In genomic region chr4:122733805-122734155, GRCh38 we compare ENCODE assay signal across 9 cellular contexts. TPM values are rescaled to one million over a fixed set of nuclear protein-coding genes. Genes with fewer than 3 reads are reported as not detected.
DNase-seq lines count a peak whose midpoint lies in the region; ATAC-seq and TF ChIP-seq lines count a peak whose summit lies in the region.
"Had no signal": no experiment of that assay in that cellular context is flagged by ENCODE, and none has a peak within 500 bp of the region (broad histone marks: within the 10 kb centered on the region; RNA-seq: fewer than 3 reads in every experiment).

No MANE protein-coding gene starts in this region.

- no peaks in the 10 kb centered on the region for H3K27me3 Mint-ChIP-seq in activated CD8-positive, alpha-beta memory T cell treated with anti-CD3 and anti-CD28 coated beads, Interleukin-2, amount 10 ng/mL, durations not matched to agents 7 days and 5 days
- H3K27me3 Mint-ChIP-seq in activated CD4-positive, alpha-beta memory T cell treated with anti-CD3 and anti-CD28 coated beads, Interleukin-2, amount 10 ng/mL, durations not matched to agents 7 days and 5 days: no peaks in the 10 kb centered on the region
- H3K27me3 Mint-ChIP-seq in stimulated activated memory B cell treated with anti-CD40 and anti-IgM and Interleukin-4, amounts not matched to agents 10 μg/mL and 1 μg/mL and 100 μg/mL, for 72 hours: no peaks in the 10 kb centered on the region

- H3K9ac ChIP-seq in iPS-18a (ENCODE audit: low read length): peak overlapping the region; percentile 54

- H3K9me3 ChIP-seq in iPS-18a (ENCODE audit: control insufficient read depth, low read depth, low read length) (peaks cover 6% of the 10 kb centered on the region), mucosa of descending colon (no peaks in the 10 kb centered on the region), testis (no peaks in the 10 kb centered on the region)
- H3K9me3 ChIP-seq: prostate gland had no signal

- peak overlapping the region; percentile 64 for H3K27ac ChIP-seq in iPS-18a (ENCODE audit: low read length)
- H3K27ac ChIP-seq in caudate nucleus (ENCODE audit: low read depth, low read length): no peak overlapping the region
- no peak overlapping the region for H3K27ac ChIP-seq in testis

- peaks cover 13% of the 10 kb centered on the region for H3K4me1 ChIP-seq in iPS-18a (ENCODE audit: control insufficient read depth, low read depth, low read length)
- peaks cover 7% of the 10 kb centered on the region for H3K4me1 ChIP-seq in mucosa of descending colon (ENCODE audit: low read depth)
- H3K4me1 ChIP-seq in testis: no peaks in the 10 kb centered on the region
- H3K4me1 ChIP-seq: prostate gland had no signal

- TF ChIP-seq CTCF in mucosa of descending colon (IDR thresholded peaks at IDR 0.05): no peak
- TF ChIP-seq CTCF in testis (IDR thresholded peaks at IDR 0.05): no peak

- peaks cover 16% of the 10 kb centered on the region for H3K4me1 Mint-ChIP-seq in activated CD8-positive, alpha-beta memory T cell treated with anti-CD3 and anti-CD28 coated beads, Interleukin-2, amount 10 ng/mL, durations not matched to agents 7 days and 5 days
- H3K4me1 Mint-ChIP-seq in activated CD4-positive, alpha-beta memory T cell treated with anti-CD3 and anti-CD28 coated beads, Interleukin-2, amount 10 ng/mL, durations not matched to agents 7 days and 5 days: peaks cover 23% of the 10 kb centered on the region
- peaks cover 18% of the 10 kb centered on the region for H3K4me1 Mint-ChIP-seq in stimulated activated memory B cell treated with anti-CD40 and anti-IgM and Interleukin-4, amounts not matched to agents 10 μg/mL and 1 μg/mL and 100 μg/mL, for 72 hours

- peak overlapping the region; percentile 93 for H3K27ac Mint-ChIP-seq in activated CD8-positive, alpha-beta memory T cell treated with anti-CD3 and anti-CD28 coated beads, Interleukin-2, amount 10 ng/mL, durations not matched to agents 7 days and 5 days
- H3K27ac Mint-ChIP-seq in activated CD4-positive, alpha-beta memory T cell treated with anti-CD3 and anti-CD28 coated beads, Interleukin-2, amount 10 ng/mL, durations not matched to agents 7 days and 5 days: peak overlapping the region; percentile 91
- peak overlapping the region; percentile 79 for H3K27ac Mint-ChIP-seq in stimulated activated memory B cell treated with anti-CD40 and anti-IgM and Interleukin-4, amounts not matched to agents 10 μg/mL and 1 μg/mL and 100 μg/mL, for 72 hours

- ATAC-seq in activated CD8-positive, alpha-beta memory T cell treated with anti-CD3 and anti-CD28 coated beads, Interleukin-2, amount 10 ng/mL, durations not matched to agents 7 days and 5 days: no peak
- no peak for ATAC-seq in stimulated activated memory B cell treated with anti-CD40 and anti-IgM and Interleukin-4, amounts not matched to agents 10 μg/mL and 1 μg/mL and 100 μg/mL, for 72 hours
- no peak for ATAC-seq in mucosa of descending colon

- WGBS in testis, 2 donors: 62 to 75% methylated on average over 1 of the region's 1 CpG

- H3K27me3 ChIP-seq in iPS-18a (ENCODE audit: control insufficient read depth, insufficient read depth, low read length) (no peaks in the 10 kb centered on the region), testis (no peaks in the 10 kb centered on the region)

- CTCF ChIA-PET in activated CD8-positive, alpha-beta memory T cell treated with anti-CD3 and anti-CD28 coated beads, Interleukin-2, amount 10 ng/mL, durations not matched to agents 7 days and 5 days (lab: Charles Lee): interaction anchor here (0.7 to 5.5 kb wide), 3 partner anchors 12 to 37 kb away, joined by 3 to 29 read pairs (median 12); no protein-coding TSS in a partner anchor
- CTCF ChIA-PET in activated CD4-positive, alpha-beta memory T cell treated with anti-CD3 and anti-CD28 coated beads, Interleukin-2, amount 10 ng/mL, durations not matched to agents 7 days and 5 days (lab: Charles Lee): interaction anchor here (0.7 kb wide), 1 partner anchor 82 kb away, joined by 3 read pairs; no protein-coding TSS in a partner anchor

- POLR2A ChIA-PET in activated CD4-positive, alpha-beta memory T cell treated with anti-CD3 and anti-CD28 coated beads, Interleukin-2, amount 10 ng/mL, durations not matched to agents 7 days and 5 days (lab: Charles Lee): interaction anchor here (1.4 to 2.2 kb wide), 2 partner anchors 188 to 190 kb away, joined by 3 to 18 read pairs; partner anchors contain the start of gene NUDT6

- TF ChIP-seq POLR2A in testis (IDR thresholded peaks at IDR 0.05): no peak

- H3K4me3 Mint-ChIP-seq in activated CD8-positive, alpha-beta memory T cell treated with anti-CD3 and anti-CD28 coated beads, Interleukin-2, amount 10 ng/mL, durations not matched to agents 7 days and 5 days: peak overlapping the region; percentile 91
- peak overlapping the region; percentile 83 for H3K4me3 Mint-ChIP-seq in activated CD4-positive, alpha-beta memory T cell treated with anti-CD3 and anti-CD28 coated beads, Interleukin-2, amount 10 ng/mL, durations not matched to agents 7 days and 5 days
- H3K4me3 Mint-ChIP-seq in stimulated activated memory B cell treated with anti-CD40 and anti-IgM and Interleukin-4, amounts not matched to agents 10 μg/mL and 1 μg/mL and 100 μg/mL, for 72 hours: no peak overlapping the region

- intact Hi-C loops in mucosa of descending colon (cut with DNase I, micrococcal nuclease): no loop called here
- intact Hi-C loops in testis (cut with DNase I; ENCODE audit: low total_unique reads): no loop called here

- H3K4me3 ChIP-seq in iPS-18a (ENCODE audit: low read length) (peak overlapping the region; percentile 95), mucosa of descending colon (no peak overlapping the region), testis (no peak overlapping the region)

- DNase-seq in activated CD8-positive, alpha-beta memory T cell treated with anti-CD3 and anti-CD28 coated beads, Interleukin-2, amount 10 ng/mL, durations not matched to agents 7 days and 5 days: no peak
- no peak for DNase-seq in activated CD8-positive, alpha-beta memory T cell treated with anti-CD3 and anti-CD28 coated beads for 24 hours
- DNase-seq in activated CD4-positive, alpha-beta memory T cell treated with anti-CD3 and anti-CD28 coated beads, Interleukin-2, amount 10 ng/mL, durations not matched to agents 7 days and 5 days: no peak
- no peak for DNase-seq in mucosa of descending colon
- DNase-seq in caudate nucleus (lab: John Stamatoyannopoulos, UW): no peak
- DNase-seq in testis: no peak

- H3K36me3 ChIP-seq in iPS-18a (ENCODE audit: control insufficient read depth, low read depth, low read length): no peaks in the 10 kb centered on the region
- peaks cover 3% of the 10 kb centered on the region for H3K36me3 ChIP-seq in mucosa of descending colon (ENCODE audit: low read depth)
- no peaks in the 10 kb centered on the region for H3K36me3 ChIP-seq in testis (ENCODE audit: low read depth, missing control alignments)
- H3K36me3 ChIP-seq: prostate gland had no signal

- peaks cover 3% of the 10 kb centered on the region for H3K36me3 Mint-ChIP-seq in activated CD8-positive, alpha-beta memory T cell treated with anti-CD3 and anti-CD28 coated beads, Interleukin-2, amount 10 ng/mL, durations not matched to agents 7 days and 5 days
- H3K36me3 Mint-ChIP-seq in activated CD4-positive, alpha-beta memory T cell treated with anti-CD3 and anti-CD28 coated beads, Interleukin-2, amount 10 ng/mL, durations not matched to agents 7 days and 5 days (ENCODE audit: low read depth): peaks cover 6% of the 10 kb centered on the region
- peaks cover 15% of the 10 kb centered on the region for H3K36me3 Mint-ChIP-seq in stimulated activated memory B cell treated with anti-CD40 and anti-IgM and Interleukin-4, amounts not matched to agents 10 μg/mL and 1 μg/mL and 100 μg/mL, for 72 hours

- no peaks in the 10 kb centered on the region for H3K9me3 Mint-ChIP-seq in activated CD8-positive, alpha-beta memory T cell treated with anti-CD3 and anti-CD28 coated beads, Interleukin-2, amount 10 ng/mL, durations not matched to agents 7 days and 5 days (ENCODE audit: low read depth)
- no peaks in the 10 kb centered on the region for H3K9me3 Mint-ChIP-seq in activated CD4-positive, alpha-beta memory T cell treated with anti-CD3 and anti-CD28 coated beads, Interleukin-2, amount 10 ng/mL, durations not matched to agents 7 days and 5 days
- H3K9me3 Mint-ChIP-seq in stimulated activated memory B cell treated with anti-CD40 and anti-IgM and Interleukin-4, amounts not matched to agents 10 μg/mL and 1 μg/mL and 100 μg/mL, for 72 hours: no peaks in the 10 kb centered on the region

RNA-seq across cellular contexts. Expression of gene BBS12, which starts 1.3 kb away (rescaled TPM):
- total RNA-seq in activated CD8-positive, alpha-beta memory T cell treated with anti-CD3 and anti-CD28 coated beads, Interleukin-2, amount 10 ng/mL, durations not matched to agents 7 days and 5 days: 1 to 10 TPM; 2.1 to 3.6 TPM
- 1 to 10 TPM; 3.7 to 5.0 TPM for total RNA-seq in activated CD4-positive, alpha-beta memory T cell treated with anti-CD3 and anti-CD28 coated beads, Interleukin-2, amount 10 ng/mL, durations not matched to agents 7 days and 5 days
- total RNA-seq in mucosa of descending colon (1 to 10 TPM; 3.3 to 5.4 (median 3.9) TPM), testis (1 to 10 TPM; 5.0 to 7.5 TPM)
- polyA plus RNA-seq in testis (ENCODE audit: insufficient read depth, low read depth, low replicate concordance): 15.7 TPM
